In genomic region chrX:129843209-129843458, GRCh38 we compare ENCODE assay signal across 8 cellular contexts. TPM values are rescaled to one million over a fixed set of nuclear protein-coding genes. Genes with fewer than 3 reads are reported as not detected.
DNase-seq lines count a peak whose midpoint lies in the region; ATAC-seq and TF ChIP-seq lines count a peak whose summit lies in the region.

No MANE protein-coding gene starts in this region.

- peak overlapping the region; percentile 78 for H3K4me3 Mint-ChIP-seq in natural killer cell treated with Interleukin-12 subunit alpha and Interleukin-12 subunit beta and Interleukin-15 and Interleukin-18, amount 100 ng/mL, for 72 hours

- peaks cover 7 to 12% of the 10 kb centered on the region in 2 donors for H3K4me1 Mint-ChIP-seq in natural killer cell treated with Interleukin-12 subunit alpha and Interleukin-12 subunit beta and Interleukin-15 and Interleukin-18, amount 100 ng/mL, for 72 hours (ENCODE audit: low read depth in 2 of 2)

- peak overlapping the region; percentile 63 for H3K27ac ChIP-seq in BLaER1
- H3K27ac ChIP-seq in duodenal mucosa (ENCODE audit: low read depth, low read length): peak overlapping the region; percentile 62

- peak overlapping the region; percentile 86 for H3K4me2 ChIP-seq in BLaER1
- H3K4me2 ChIP-seq in Loucy (ENCODE audit: low read depth, low read length, poor library complexity, severe bottlenecking): peak overlapping the region; percentile 83

- H3K27me3 ChIP-seq in BLaER1 (peaks cover 63% of the 10 kb centered on the region), Loucy (ENCODE audit: insufficient read depth, low read length, poor library complexity, severe bottlenecking) (no peaks in the 10 kb centered on the region), duodenal mucosa (ENCODE audit: control insufficient read depth in 1 of 2, insufficient read depth in 2 of 2, low read length in 2 of 2) (no peaks in the 10 kb centered on the region)

- TF ChIP-seq CTCF in Loucy (conservative IDR thresholded peaks at IDR 0.05; ENCODE audit: low read length): no peak

- no peaks in the 10 kb centered on the region for H3F3A ChIP-seq in Loucy (ENCODE audit: low read depth)

- no peaks in the 10 kb centered on the region for H3K9me2 ChIP-seq in Loucy (replicated peaks; ENCODE audit: low read depth, low read length)

- H3K36me3 Mint-ChIP-seq in natural killer cell treated with Interleukin-12 subunit alpha and Interleukin-12 subunit beta and Interleukin-15 and Interleukin-18, amount 100 ng/mL, for 72 hours: no peaks in the 10 kb centered on the region

- H4K20me1 ChIP-seq in BLaER1 (peaks cover 37% of the 10 kb centered on the region), Loucy (ENCODE audit: insufficient read depth, low read length, poor library complexity, severe bottlenecking) (peaks cover 5% of the 10 kb centered on the region)

- H3K27ac Mint-ChIP-seq in natural killer cell treated with Interleukin-12 subunit alpha and Interleukin-12 subunit beta and Interleukin-15 and Interleukin-18, amount 100 ng/mL, for 72 hours: no peak overlapping the region

- ATAC-seq in natural killer cell treated with Interleukin-12 subunit alpha and Interleukin-12 subunit beta and Interleukin-15 and Interleukin-18, amount 100 ng/mL, for 72 hours: no peak
- ATAC-seq in HG02981 (IDR thresholded peaks at IDR 0.05; ENCODE audit: unreplicated experiment) (no peak), GM18519 (IDR thresholded peaks at IDR 0.05; ENCODE audit: low FRiP score, unreplicated experiment) (no peak)

- peak overlapping the region; percentile 75 for H3K9ac ChIP-seq in BLaER1
- peak overlapping the region; percentile 69 for H3K9ac ChIP-seq in Loucy (ENCODE audit: low read depth, low read length, poor library complexity, severe bottlenecking)
- peak overlapping the region; percentile 51 to 59 for H3K9ac ChIP-seq in duodenal mucosa (ENCODE audit: low read depth in 1 of 2, low read length in 2 of 2)

- H3K9me3 ChIP-seq in BLaER1 (0 out of 2 replicates have a peak, but pooled peaks cover 5% of the 10 kb centered on the region), Loucy (ENCODE audit: insufficient read depth, low read depth, low read length) (no peaks in the 10 kb centered on the region), duodenal mucosa (ENCODE audit: control insufficient read depth in 1 of 2, low read length in 2 of 2) (no peaks in the 10 kb centered on the region)

- no peaks in the 10 kb centered on the region for H3K9me3 Mint-ChIP-seq in natural killer cell treated with Interleukin-12 subunit alpha and Interleukin-12 subunit beta and Interleukin-15 and Interleukin-18, amount 100 ng/mL, for 72 hours

- H3K79me2 ChIP-seq in Loucy (ENCODE audit: insufficient read depth, low read length): peaks cover 20% of the 10 kb centered on the region; the same call in 1 of the 2 replicates

- H3K4me1 ChIP-seq in BLaER1 (peaks cover 33% of the 10 kb centered on the region), Loucy (ENCODE audit: insufficient read depth, low read length, poor library complexity, severe bottlenecking) (peaks cover 17% of the 10 kb centered on the region), duodenal mucosa (ENCODE audit: control insufficient read depth in 1 of 2, insufficient read depth in 2 of 2, low read length in 2 of 2) (peaks cover 13 to 19% of the 10 kb centered on the region in 2 donors)

- H3K36me3 ChIP-seq in BLaER1 (peaks cover 5% of the 10 kb centered on the region; the same call in 1 of the 2 replicates), Loucy (ENCODE audit: insufficient read depth, low read length) (no peaks in the 10 kb centered on the region), duodenal mucosa (ENCODE audit: control insufficient read depth in 1 of 2, insufficient read depth in 2 of 2, low read length in 2 of 2) (peaks cover 0 to 12% of the 10 kb centered on the region in 2 donors)

- H3K27me3 Mint-ChIP-seq in natural killer cell treated with Interleukin-12 subunit alpha and Interleukin-12 subunit beta and Interleukin-15 and Interleukin-18, amount 100 ng/mL, for 72 hours: peaks cover 0 to 16% of the 10 kb centered on the region in 2 donors

- H3K4me3 ChIP-seq in BLaER1 (peak overlapping the region; percentile 80), Loucy (ENCODE audit: low read length, poor library complexity, severe bottlenecking) (peak overlapping the region; percentile 85), duodenal mucosa (ENCODE audit: low read depth in 1 of 2, low read length in 2 of 2) (peak overlapping the region; percentile 83 to 88)

- no peak for DNase-seq in natural killer cell treated with Interleukin-12 subunit alpha and Interleukin-12 subunit beta and Interleukin-15 and Interleukin-18, amount 100 ng/mL, for 72 hours (ENCODE audit: low spot score)
- DNase-seq in AG08396 (ENCODE audit: low spot score) (no peak), UCSD-AML1 (lab: John Stamatoyannopoulos, UW; ENCODE audit: unreplicated experiment) (no peak)

- H2AFZ ChIP-seq in Loucy (ENCODE audit: low read length): peak overlapping the region; percentile 63

RNA-seq across cellular contexts. Expression of gene ZDHHC9, which starts 0.6 kb away (rescaled TPM):
- total RNA-seq in natural killer cell treated with Interleukin-12 subunit alpha and Interleukin-12 subunit beta and Interleukin-15 and Interleukin-18, amount 100 ng/mL, for 72 hours: 10 to 100 TPM; 10.3 to 11.1 TPM
